ENCODE assay signal across 9 cellular contexts in the genomic region with DNA sequence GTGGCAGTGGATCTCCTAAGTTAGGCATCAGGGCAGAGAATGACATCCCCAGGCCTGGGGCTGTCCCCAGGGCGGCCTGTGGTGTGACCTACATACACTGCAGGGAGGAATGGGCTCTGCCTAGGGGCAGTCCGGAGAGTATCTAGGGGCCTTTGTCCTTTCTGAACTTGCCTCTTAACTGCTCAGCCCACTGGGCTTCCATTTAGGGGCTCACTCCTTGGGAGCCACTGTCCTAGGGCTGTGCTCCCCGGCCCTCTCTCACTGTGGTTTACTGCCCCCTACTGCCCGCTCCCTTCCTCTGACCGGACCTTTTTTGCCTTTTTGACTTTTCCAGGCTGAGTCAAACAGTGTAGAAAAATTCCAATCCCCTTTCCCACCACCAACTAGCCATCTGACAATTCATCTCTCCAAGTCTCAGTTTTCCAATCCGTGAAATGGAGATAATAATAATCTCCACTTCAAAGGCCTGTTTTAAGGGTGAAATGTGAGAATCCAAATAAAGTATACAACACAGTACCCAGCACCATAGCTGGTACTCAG.
A peak's percentile ranks its signal among the peaks of the same experiment; 100 is the strongest.
DNase-seq lines count a peak whose midpoint lies in the region; ATAC-seq and TF ChIP-seq lines count a peak whose summit lies in the region.
"Had no signal": no experiment of that assay in that cellular context is flagged by ENCODE, and none has a peak within 500 bp of the region (broad histone marks: within the 10 kb centered on the region; RNA-seq: fewer than 3 reads in every experiment).

No MANE protein-coding gene starts in this region.

- peak; percentile 71 for TF ChIP-seq CTCF in liver (IDR thresholded peaks at IDR 0.05; ENCODE audit: low read depth, low read length, missing input control)

- no peak overlapping the region for H3K9ac ChIP-seq in liver (ENCODE audit: low read depth in 1 of 2, low read length in 2 of 2)
- H3K9ac ChIP-seq: BLaER1 had no signal

- H3K4me1 ChIP-seq in liver (ENCODE audit: control insufficient read depth in 4 of 4, insufficient read depth in 4 of 4, low read length in 3 of 4): no peaks in the 10 kb centered on the region
- H3K4me1 ChIP-seq: BLaER1 had no signal

- no peaks in the 10 kb centered on the region for H3K27me3 ChIP-seq in liver (ENCODE audit: control insufficient read depth in 4 of 4, insufficient read depth in 4 of 4, low read length in 3 of 4)
- H3K27me3 ChIP-seq: BLaER1 had no signal

- ATAC-seq in GM19467 (IDR thresholded peaks at IDR 0.05; ENCODE audit: unreplicated experiment): no peak

- H3K27ac ChIP-seq in liver (ENCODE audit: low read depth in 1 of 2, low read length in 2 of 2): no peak overlapping the region
- H3K27ac ChIP-seq: BLaER1 had no signal

- H3K9me3 ChIP-seq in liver (ENCODE audit: control insufficient read depth in 4 of 4, low read length in 3 of 4): no peaks in the 10 kb centered on the region
- H3K9me3 ChIP-seq: BLaER1 had no signal

- 32% methylated on average over 6 of the region's 6 CpGs for WGBS in liver

- peak; percentile 93 to 94 for TF ChIP-seq RAD21 in liver (IDR thresholded peaks at IDR 0.05)

- no peak overlapping the region for H3K4me3 ChIP-seq in liver (ENCODE audit: low read depth in 1 of 3, low read length in 3 of 3)
- H3K4me3 ChIP-seq: BLaER1 had no signal

- no peaks in the 10 kb centered on the region for H3K36me3 ChIP-seq in liver (ENCODE audit: control insufficient read depth in 4 of 4, insufficient read depth in 3 of 4, low read depth in 1 of 4, low read length in 3 of 4)
- H3K36me3 ChIP-seq: BLaER1 had no signal

- DNase-seq in NCI-H1105 treated with DMSO at 0.1 percent for 48 hours (lab: John Stamatoyannopoulos, UW) (peak; percentile 0), NCI-H1105 (lab: John Stamatoyannopoulos, UW) (no peak), NCI-H1694 (lab: John Stamatoyannopoulos, UW) (peak; percentile 9), dedifferentiated amniotic fluid mesenchymal stem cell (ENCODE audit: extremely low spot score) (peak; percentile 56)
- DNase-seq in activated CD4-positive, alpha-beta T cell treated with anti-CD3 and anti-CD28 coated beads for 24 hours (ENCODE audit: low read depth in 2 of 2): peak; percentile 26 to 40
- peak in 2 of 3 donors; percentile 25 to 54 for DNase-seq in stimulated activated CD4-positive, alpha-beta T cell treated with anti-CD3 and anti-CD28 coated beads, TNF-alpha, amount 100 ng/mL, for 48 hours (ENCODE audit: low read depth in 3 of 3)

TF ChIP-seq in liver, 16 proteins besides CTCF, POLR2A, EP300 and RAD21:
- TF ChIP-seq GABPA (IDR thresholded peaks at IDR 0.05 in 1 of 2, conservative IDR thresholded peaks at IDR 0.05 in 1 of 2) (no peak), YY1 (IDR thresholded peaks at IDR 0.05) (no peak), NR2F2 (IDR thresholded peaks at IDR 0.05) (no peak), RXRA (IDR thresholded peaks at IDR 0.05) (no peak)
